Comparison of ENCODE assay signal across 8 cellular contexts in the genomic region with DNA sequence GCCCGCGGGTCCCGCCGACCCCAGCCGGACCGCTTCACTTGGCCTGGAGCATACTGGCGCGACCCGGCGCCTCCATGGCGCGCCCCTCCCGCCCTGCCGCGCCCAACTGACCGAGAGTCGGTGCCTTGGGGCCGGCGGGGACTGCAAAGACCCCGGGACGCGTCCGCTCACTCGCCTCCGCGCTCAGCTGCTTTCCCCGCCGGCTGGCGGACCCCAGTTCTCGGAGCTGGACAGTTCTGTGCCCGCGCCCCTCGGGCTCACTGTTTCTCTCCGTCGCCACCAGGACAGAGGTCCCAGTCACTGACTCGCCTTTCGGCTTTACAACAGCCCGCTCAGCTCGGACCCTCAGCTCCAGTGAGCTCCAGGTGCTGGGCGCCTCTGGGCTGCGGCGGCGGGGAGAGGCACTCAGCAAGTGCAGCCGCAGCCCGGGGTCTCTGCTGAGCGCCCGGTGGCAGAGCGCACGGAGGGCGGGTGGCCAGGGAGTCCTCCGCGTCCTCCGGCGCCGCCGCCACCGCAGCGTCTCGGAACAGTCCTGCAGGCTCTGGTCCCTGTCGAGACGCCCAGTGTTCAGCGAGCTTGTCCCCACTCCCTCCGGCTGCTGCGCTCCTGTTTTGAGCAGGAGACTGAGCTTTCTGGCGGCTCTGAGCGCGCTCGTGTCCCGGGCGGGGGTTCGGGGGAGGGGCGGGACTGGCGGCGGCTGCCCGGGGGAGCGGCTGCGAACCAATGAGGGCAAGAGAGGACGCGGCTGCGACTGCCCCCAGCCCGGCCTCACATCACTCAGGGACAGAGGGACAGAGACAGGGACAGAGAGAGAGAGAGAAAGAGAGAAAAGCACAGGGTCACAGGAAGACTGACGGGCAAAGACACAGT. TPM values are rescaled to one million over a fixed set of nuclear protein-coding genes. Genes with fewer than 3 reads are reported as not detected.
DNase-seq lines count a peak whose midpoint lies in the region; ATAC-seq and TF ChIP-seq lines count a peak whose summit lies in the region.

SMIM32 (minus strand) TSS at position 637 of the 870 bp plus-strand sequence. CDS start 638 bp downstream, outside the sequence.

- peak within 1 kb of the TSS in 1 of 2 experiments; percentile 44 for H3K23ac ChIP-seq in mesenchymal stem cell (ENCODE audit: low read length in 2 of 2)

- no peaks in the 10 kb centered on the region for H3K79me1 ChIP-seq in mesenchymal stem cell (replicated peaks; ENCODE audit: low read length, poor library complexity, severe bottlenecking)

- peak within 1 kb of the TSS; percentile 93 for H3K4me2 ChIP-seq in mesenchymal stem cell (ENCODE audit: low read length, poor library complexity, severe bottlenecking)

- H3K9me3 ChIP-seq in mesenchymal stem cell (ENCODE audit: control insufficient read depth, low read length) (no peaks in the 10 kb centered on the region), upper lobe of right lung (no peaks in the 10 kb centered on the region)

- no peaks in the 10 kb centered on the region for H3K4me1 Mint-ChIP-seq in activated CD8-positive, alpha-beta memory T cell treated with anti-CD3 and anti-CD28 coated beads, Interleukin-2, amount 10 ng/mL, durations not matched to agents 7 days and 5 days
- H3K4me1 Mint-ChIP-seq in activated T-helper 1 cell treated with anti-CD3 and anti-CD28 coated beads, Interleukin-12 subunit alpha, Interleukin-12 subunit beta, Interleukin-2, Interleukin-4 antibody, amounts not matched to agents 30 ng/mL and 10 ng/mL and 1 ng/mL, durations not matched to agents 14 hours and 24 hours and 36 hours (ENCODE audit: low read depth): no peaks in the 10 kb centered on the region

- H2AFZ ChIP-seq in mesenchymal stem cell (ENCODE audit: low read depth, low read length): no peak within 1 kb of the TSS

- H3K27me3 Mint-ChIP-seq in activated CD8-positive, alpha-beta memory T cell treated with anti-CD3 and anti-CD28 coated beads, Interleukin-2, amount 10 ng/mL, durations not matched to agents 7 days and 5 days: peaks cover 55% of the 10 kb centered on the region
- peaks cover 32% of the 10 kb centered on the region for H3K27me3 Mint-ChIP-seq in activated T-helper 1 cell treated with anti-CD3 and anti-CD28 coated beads, Interleukin-12 subunit alpha, Interleukin-12 subunit beta, Interleukin-2, Interleukin-4 antibody, amounts not matched to agents 30 ng/mL and 10 ng/mL and 1 ng/mL, durations not matched to agents 14 hours and 24 hours and 36 hours (ENCODE audit: insufficient read depth)

- ATAC-seq in activated CD8-positive, alpha-beta memory T cell treated with anti-CD3 and anti-CD28 coated beads, Interleukin-2, amount 10 ng/mL, durations not matched to agents 7 days and 5 days: peak; percentile 39
- peak; percentile 7 for ATAC-seq in upper lobe of right lung
- no peak for ATAC-seq in GM18520 (IDR thresholded peaks at IDR 0.05; ENCODE audit: unreplicated experiment)

- H3K27me3 ChIP-seq in dorsolateral prefrontal cortex (peaks cover 0 to 58% (median 25%) of the 10 kb centered on the region in 45 donors), mesenchymal stem cell (ENCODE audit: control insufficient read depth in 1 of 2, insufficient read depth in 1 of 2, low read length in 2 of 2) (peaks cover 38 to 62% of the 10 kb centered on the region in 2 experiments), upper lobe of right lung (peaks cover 39% of the 10 kb centered on the region)

- no peak within 1 kb of the TSS for H3K18ac ChIP-seq in mesenchymal stem cell (ENCODE audit: low read depth in 1 of 2, low read length in 2 of 2)

- no peak within 1 kb of the TSS for H2BK5ac ChIP-seq in mesenchymal stem cell (ENCODE audit: low read depth, low read length, poor library complexity, severe bottlenecking)

- H3K4me3 ChIP-seq in dorsolateral prefrontal cortex (peak within 1 kb of the TSS in 58 of 59 donors; percentile 26 to 71 (median 54)), mesenchymal stem cell (ENCODE audit: insufficient read depth in 1 of 2, low read depth in 1 of 2, low read length in 2 of 2) (peak within 1 kb of the TSS; percentile 43 to 68), upper lobe of right lung (peak within 1 kb of the TSS; percentile 26)

- intact Hi-C loops in dorsolateral prefrontal cortex (cut with DNase I) (no loop called here), upper lobe of right lung (cut with DNase I) (no loop called here)
- intact Hi-C loops in activated T-helper 1 cell treated with anti-CD3 and anti-CD28 coated beads, Interleukin-12 subunit alpha, Interleukin-12 subunit beta, Interleukin-2, Interleukin-4 antibody, amounts not matched to agents 30 ng/mL and 10 ng/mL and 1 ng/mL, durations not matched to agents 14 hours and 24 hours and 36 hours (cut with micrococcal nuclease): no loop called here

- no peak within 1 kb of the TSS for H3K27ac Mint-ChIP-seq in activated CD8-positive, alpha-beta memory T cell treated with anti-CD3 and anti-CD28 coated beads, Interleukin-2, amount 10 ng/mL, durations not matched to agents 7 days and 5 days
- no peak within 1 kb of the TSS for H3K27ac Mint-ChIP-seq in activated T-helper 1 cell treated with anti-CD3 and anti-CD28 coated beads, Interleukin-12 subunit alpha, Interleukin-12 subunit beta, Interleukin-2, Interleukin-4 antibody, amounts not matched to agents 30 ng/mL and 10 ng/mL and 1 ng/mL, durations not matched to agents 14 hours and 24 hours and 36 hours

- no peak within 1 kb of the TSS for H4K8ac ChIP-seq in mesenchymal stem cell (ENCODE audit: low read length)

- H3K36me3 Mint-ChIP-seq in activated CD8-positive, alpha-beta memory T cell treated with anti-CD3 and anti-CD28 coated beads, Interleukin-2, amount 10 ng/mL, durations not matched to agents 7 days and 5 days: peaks cover 3% of the 10 kb centered on the region
- no peaks in the 10 kb centered on the region for H3K36me3 Mint-ChIP-seq in activated T-helper 1 cell treated with anti-CD3 and anti-CD28 coated beads, Interleukin-12 subunit alpha, Interleukin-12 subunit beta, Interleukin-2, Interleukin-4 antibody, amounts not matched to agents 30 ng/mL and 10 ng/mL and 1 ng/mL, durations not matched to agents 14 hours and 24 hours and 36 hours (ENCODE audit: low read depth)

- H3K9ac ChIP-seq in mesenchymal stem cell (ENCODE audit: low read length): peak within 1 kb of the TSS; percentile 45

- CTCF ChIA-PET in activated CD8-positive, alpha-beta memory T cell treated with anti-CD3 and anti-CD28 coated beads, Interleukin-2, amount 10 ng/mL, durations not matched to agents 7 days and 5 days (lab: Charles Lee): no interaction called here

- no peak within 1 kb of the TSS for H2BK120ac ChIP-seq in mesenchymal stem cell (ENCODE audit: low read depth, low read length)

- no peak for DNase-seq in activated CD8-positive, alpha-beta memory T cell treated with anti-CD3 and anti-CD28 coated beads, Interleukin-2, amount 10 ng/mL, durations not matched to agents 7 days and 5 days
- no peak for DNase-seq in activated CD8-positive, alpha-beta memory T cell treated with anti-CD3 and anti-CD28 coated beads, Interleukin-2, amount 50 U/mL, for 48 hours
- DNase-seq in dorsolateral prefrontal cortex (peak in 2 of 10 donors; percentile 32 to 51), mesenchymal stem cell (peak; percentile 30), upper lobe of right lung (peak; percentile 63), H4 (ENCODE audit: low spot score) (no peak)
- no peak for DNase-seq in activated T-helper 1 cell treated with anti-CD3 and anti-CD28 coated beads, Interleukin-12 subunit alpha, Interleukin-12 subunit beta, Interleukin-2, Interleukin-4 antibody, amounts not matched to agents 30 ng/mL and 10 ng/mL and 1 ng/mL, durations not matched to agents 14 hours and 24 hours and 36 hours (ENCODE audit: low spot score)

- H3K4ac ChIP-seq in mesenchymal stem cell (ENCODE audit: low read depth in 1 of 2, low read length in 2 of 2): no peak within 1 kb of the TSS

- H2BK12ac ChIP-seq in mesenchymal stem cell (ENCODE audit: low read length in 2 of 2): no peak within 1 kb of the TSS

- H3K4me3 Mint-ChIP-seq in activated CD8-positive, alpha-beta memory T cell treated with anti-CD3 and anti-CD28 coated beads, Interleukin-2, amount 10 ng/mL, durations not matched to agents 7 days and 5 days: no peak within 1 kb of the TSS
- H3K4me3 Mint-ChIP-seq in activated T-helper 1 cell treated with anti-CD3 and anti-CD28 coated beads, Interleukin-12 subunit alpha, Interleukin-12 subunit beta, Interleukin-2, Interleukin-4 antibody, amounts not matched to agents 30 ng/mL and 10 ng/mL and 1 ng/mL, durations not matched to agents 14 hours and 24 hours and 36 hours: no peak within 1 kb of the TSS

- H3K36me3 ChIP-seq in mesenchymal stem cell (ENCODE audit: control insufficient read depth in 1 of 2, insufficient read depth in 2 of 2, low read depth in 1 of 2, low read length in 2 of 2) (peaks cover 16 to 19% of the 10 kb centered on the region in 2 experiments), upper lobe of right lung (peaks cover 8% of the 10 kb centered on the region)

- no peak within 1 kb of the TSS for H3K27ac ChIP-seq in dorsolateral prefrontal cortex
- H3K27ac ChIP-seq in mesenchymal stem cell (ENCODE audit: low read length, poor library complexity, severe bottlenecking): no peak within 1 kb of the TSS
- no peak within 1 kb of the TSS for H3K27ac ChIP-seq in upper lobe of right lung

- H3K4me1 ChIP-seq in mesenchymal stem cell (ENCODE audit: control insufficient read depth, insufficient read depth, low read depth, low read length): peaks cover 22% of the 10 kb centered on the region
- peaks cover 15% of the 10 kb centered on the region for H3K4me1 ChIP-seq in upper lobe of right lung

- TF ChIP-seq CTCF in dorsolateral prefrontal cortex (IDR thresholded peaks at IDR 0.05 in 54 of 56, conservative IDR thresholded peaks at IDR 0.05 in 2 of 56; ENCODE audit: low read depth in 1 of 56, partially characterized antibody in 56 of 56): no peak
- TF ChIP-seq CTCF in upper lobe of right lung (IDR thresholded peaks at IDR 0.05): no peak

- WGBS in mesenchymal stem cell: under 1% methylated on average over 78 of the region's 82 CpGs

- no peaks in the 10 kb centered on the region for H3K9me3 Mint-ChIP-seq in activated CD8-positive, alpha-beta memory T cell treated with anti-CD3 and anti-CD28 coated beads, Interleukin-2, amount 10 ng/mL, durations not matched to agents 7 days and 5 days (ENCODE audit: low read depth)
- no peaks in the 10 kb centered on the region for H3K9me3 Mint-ChIP-seq in activated T-helper 1 cell treated with anti-CD3 and anti-CD28 coated beads, Interleukin-12 subunit alpha, Interleukin-12 subunit beta, Interleukin-2, Interleukin-4 antibody, amounts not matched to agents 30 ng/mL and 10 ng/mL and 1 ng/mL, durations not matched to agents 14 hours and 24 hours and 36 hours

- no peak within 1 kb of the TSS for H2AK5ac ChIP-seq in mesenchymal stem cell (ENCODE audit: low read length, severe bottlenecking)

- peak within 1 kb of the TSS in 1 of 2 experiments; percentile 22 for H3K14ac ChIP-seq in mesenchymal stem cell (ENCODE audit: low read length in 2 of 2)

- no peak within 1 kb of the TSS for H2BK15ac ChIP-seq in mesenchymal stem cell (ENCODE audit: low read depth, poor library complexity, severe bottlenecking)

- H4K91ac ChIP-seq in mesenchymal stem cell (ENCODE audit: low read length): no peak within 1 kb of the TSS

RNA-seq across cellular contexts. Expression of gene SMIM32, which starts in this region (rescaled TPM):
- not detected for total RNA-seq in activated CD8-positive, alpha-beta memory T cell treated with anti-CD3 and anti-CD28 coated beads, Interleukin-2, amount 10 ng/mL, durations not matched to agents 7 days and 5 days
- total RNA-seq in dorsolateral prefrontal cortex: 10 to 100 TPM in 2 of 120 experiments, 1 to 10 TPM in 104, under 1 TPM in 11, not detected in 3; 0.45 to 10.8 (median 2.8) TPM
- polyA plus RNA-seq in mesenchymal stem cell (2013, experiment 1 of 2): not detected
- not detected for polyA plus RNA-seq in mesenchymal stem cell (2013, experiment 2 of 2)
- not detected for total RNA-seq in upper lobe of right lung
- not detected in 2 replicates for total RNA-seq in H4 (2014; rRNA removed; shearing (Covaris generic))
- not detected in 2 replicates for total RNA-seq in activated T-helper 1 cell treated with anti-CD3 and anti-CD28 coated beads, Interleukin-12 subunit alpha, Interleukin-12 subunit beta, Interleukin-2, Interleukin-4 antibody, amounts not matched to agents 30 ng/mL and 10 ng/mL and 1 ng/mL, durations not matched to agents 14 hours and 24 hours and 36 hours

Comparison
In these comparisons a context has a peak if more than half of its experiments do, and no peak if none do; other contexts are left out.
1. Peak in ATAC-seq in activated CD8-positive, alpha-beta memory T cell treated with anti-CD3 and anti-CD28 coated beads, Interleukin-2, amount 10 ng/mL, durations not matched to agents 7 days and 5 days; RNA of the gene not detected or under 1 TPM.
2. Peak in DNase-seq, ATAC-seq and H3K4me3 ChIP-seq in upper lobe of right lung; RNA of the gene not detected or under 1 TPM.